In genomic region chr12:79073506-79073905, GRCh38 we compare ENCODE assay signal across 28 cellular contexts.
"Had no signal": no experiment of that assay in that cellular context is flagged by ENCODE, and none has a peak within 500 bp of the region (broad histone marks: within the 10 kb centered on the region; RNA-seq: fewer than 3 reads in every experiment).

No MANE protein-coding gene starts in this region.

- H3K27me3 ChIP-seq: colonic mucosa, esophagus squamous epithelium, gastrocnemius medialis, heart right ventricle, left lung had no signal

- ATAC-seq: effector memory CD8-positive, alpha-beta T cell; esophagus mucosa; gastrocnemius medialis; heart right ventricle; left cardiac atrium; left lung; left ventricle myocardium superior; lower lobe of right lung; mucosa of descending colon had no signal

- H3K9me3 ChIP-seq: colonic mucosa, esophagus squamous epithelium, gastrocnemius medialis, heart right ventricle, left lung, lower lobe of right lung, mucosa of descending colon had no signal

- H3K4me3 ChIP-seq: colonic mucosa, esophagus squamous epithelium, gastrocnemius medialis, heart right ventricle, left lung, lower lobe of right lung, mucosa of descending colon had no signal

- H3K36me3 ChIP-seq: colonic mucosa, esophagus squamous epithelium, gastrocnemius medialis, heart right ventricle, left lung, lower lobe of right lung had no signal

- H3K9me3 Mint-ChIP-seq: dendritic cell treated with granulocyte-macrophage colony-stimulating factor and Interleukin-4, amounts not matched to agents 40 ng/mL and 50 ng/mL, for 4 days; endodermal cell; mesothelial cell of epicardium; naive B cell had no signal

- FAIRE-seq: endometrium, islet of Langerhans, keratinocyte had no signal

- DNase-seq: colonic mucosa; cortex of kidney; effector CD8-positive, alpha-beta T cell; effector memory CD8-positive, alpha-beta T cell; endodermal cell; erythroblast; esophagus squamous epithelium; foreskin fibroblast; foreskin melanocyte; gastrocnemius medialis; glutamatergic neuron; head of caudate nucleus; heart right ventricle; hippocampal formation; left cardiac atrium; left lung; left ventricle myocardium superior; lower lobe of right lung; mesenchymal stem cell; mucosa of descending colon; naive B cell had no signal

- H3K4me1 ChIP-seq: colonic mucosa, esophagus squamous epithelium, gastrocnemius medialis, heart right ventricle, left lung, lower lobe of right lung had no signal

- H3K4me1 Mint-ChIP-seq: endodermal cell, mesothelial cell of epicardium, naive B cell had no signal

- H3K27me3 Mint-ChIP-seq: dendritic cell treated with granulocyte-macrophage colony-stimulating factor and Interleukin-4, amounts not matched to agents 40 ng/mL and 50 ng/mL, for 4 days; effector memory CD8-positive, alpha-beta T cell; naive B cell had no signal

- H3K36me3 Mint-ChIP-seq: mesothelial cell of epicardium, naive B cell had no signal

- H3K4me3 Mint-ChIP-seq: dendritic cell treated with granulocyte-macrophage colony-stimulating factor and Interleukin-4, amounts not matched to agents 40 ng/mL and 50 ng/mL, for 4 days; effector memory CD8-positive, alpha-beta T cell; endodermal cell; mesothelial cell of epicardium; naive B cell had no signal

- H3K27ac Mint-ChIP-seq: dendritic cell treated with granulocyte-macrophage colony-stimulating factor and Interleukin-4, amounts not matched to agents 40 ng/mL and 50 ng/mL, for 4 days; effector memory CD8-positive, alpha-beta T cell; endodermal cell; mesothelial cell of epicardium; naive B cell had no signal

- H3K27ac ChIP-seq: colonic mucosa, epithelial cell of prostate, esophagus squamous epithelium, gastrocnemius medialis, heart right ventricle, left lung, lower lobe of right lung had no signal
